ENCODE assay signal across 8 cellular contexts in the genomic region with DNA sequence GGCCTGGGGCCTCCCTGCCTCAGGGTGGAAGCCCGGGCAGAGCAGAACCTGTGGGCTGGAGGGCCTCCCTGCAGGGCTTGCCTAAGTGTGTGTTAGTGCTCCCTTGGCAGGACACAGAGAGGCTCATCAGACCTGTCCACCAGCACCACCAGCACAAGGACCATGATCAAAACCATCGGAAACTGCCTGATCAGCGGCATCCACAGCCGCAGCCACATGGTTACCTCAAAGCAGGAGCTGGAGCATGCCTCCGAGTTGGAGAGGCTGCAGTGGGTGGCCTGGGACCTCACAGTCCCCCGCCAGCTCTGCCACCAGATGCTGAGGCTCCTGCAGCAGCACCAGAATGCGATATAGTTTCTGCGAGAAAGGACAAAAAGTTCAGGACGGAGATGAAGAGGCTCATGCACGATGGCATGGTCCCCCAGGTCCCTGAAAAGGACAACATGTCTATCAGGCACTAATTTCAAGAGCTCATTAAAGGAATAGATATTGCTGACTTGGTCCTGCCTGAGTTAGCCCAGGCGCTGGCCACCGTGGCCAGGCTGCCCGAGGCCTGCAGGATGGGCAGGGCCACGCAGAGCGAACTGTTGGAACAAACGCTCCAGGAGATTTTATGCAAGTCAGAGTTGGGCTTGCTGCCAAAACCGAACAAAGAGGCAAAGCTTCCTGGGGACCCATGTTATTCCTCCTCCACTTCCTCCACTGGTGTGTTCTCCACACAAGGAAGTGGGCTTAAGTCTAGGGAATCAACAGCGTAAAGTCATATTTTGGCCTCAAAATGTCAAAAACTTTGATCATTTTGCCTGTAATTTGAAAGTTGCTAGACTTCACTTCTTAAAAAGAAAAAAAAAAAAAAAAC.
DNase-seq lines count a peak whose midpoint lies in the region; ATAC-seq and TF ChIP-seq lines count a peak whose summit lies in the region.

No MANE protein-coding gene starts in this region.

- peak overlapping the region; percentile 50 to 70 (median 63) for H3K27ac ChIP-seq in gastrocnemius medialis

- TF ChIP-seq CTCF in gastrocnemius medialis (IDR thresholded peaks at IDR 0.05 in 4 of 5, conservative IDR thresholded peaks at IDR 0.05 in 1 of 5): no peak

- in situ Hi-C loops in HAP-1 (cut with MboI; ENCODE audit: low sequenced_read_pairs): no loop called here
- in situ Hi-C loops in gastrocnemius medialis (cut with MboI; ENCODE audit: low sequenced_read_pairs in 4 of 4): no loop called here

- H3K27me3 ChIP-seq in HAP-1 (ENCODE audit: low read depth): no peaks in the 10 kb centered on the region
- H3K27me3 ChIP-seq in gastrocnemius medialis: no peaks in the 10 kb centered on the region

- ATAC-seq in gastrocnemius medialis (peak; percentile 73 to 90), HG02610 (IDR thresholded peaks at IDR 0.05; ENCODE audit: unreplicated experiment) (no peak)

- DNase-seq in HAP-1 (ENCODE audit: low spot score in 2 of 2): peak; percentile 38 to 79
- peak; percentile 67 for DNase-seq in SHP77 treated with DMSO at 0.1 percent for 48 hours (lab: John Stamatoyannopoulos, UW)
- DNase-seq in head of caudate nucleus: peak; percentile 32 to 88 (median 71)
- peak; percentile 38 to 77 for DNase-seq in gastrocnemius medialis
- no peak for DNase-seq in SW480 (ENCODE audit: low spot score)
- DNase-seq in hepatic stellate cell (ENCODE audit: low spot score): no peak
- no peak for DNase-seq in NCI-H82 treated with DMSO at 0.1 percent for 48 hours (lab: John Stamatoyannopoulos, UW; ENCODE audit: unreplicated experiment)

- H3K4me3 ChIP-seq in HAP-1 (no peak overlapping the region), gastrocnemius medialis (no peak overlapping the region)

- H3K9me3 ChIP-seq in HAP-1 (no peaks in the 10 kb centered on the region), gastrocnemius medialis (no peaks in the 10 kb centered on the region)

- H3K36me3 ChIP-seq in HAP-1 (replicated peaks) (no peaks in the 10 kb centered on the region), gastrocnemius medialis (no peaks in the 10 kb centered on the region)

- intact Hi-C loops in head of caudate nucleus (cut with DNase I) (no loop called here), gastrocnemius medialis (cut with DNase I; ENCODE audit: low total_unique reads) (no loop called here)

- H3K4me1 ChIP-seq in HAP-1: peaks cover 7% of the 10 kb centered on the region; the same call in 1 of the 2 replicates
- peaks cover 12 to 15% of the 10 kb centered on the region in 2 donors for H3K4me1 ChIP-seq in gastrocnemius medialis

- TF ChIP-seq POLR2A in gastrocnemius medialis (IDR thresholded peaks at IDR 0.05): no peak

Comparison
In these comparisons a context has a peak if more than half of its experiments do, and no peak if none do; other contexts are left out.
1. DNase-seq: peak in HAP-1 (2 of 2), SHP77 treated with DMSO at 0.1 percent for 48 hours (single experiment), head of caudate nucleus (42 of 42) and gastrocnemius medialis (2 of 2); none in SW480 (single experiment), hepatic stellate cell (single experiment) and NCI-H82 treated with DMSO at 0.1 percent for 48 hours (single experiment).